Comparison of ENCODE assay signal across 1 cellular context in the genomic region with DNA sequence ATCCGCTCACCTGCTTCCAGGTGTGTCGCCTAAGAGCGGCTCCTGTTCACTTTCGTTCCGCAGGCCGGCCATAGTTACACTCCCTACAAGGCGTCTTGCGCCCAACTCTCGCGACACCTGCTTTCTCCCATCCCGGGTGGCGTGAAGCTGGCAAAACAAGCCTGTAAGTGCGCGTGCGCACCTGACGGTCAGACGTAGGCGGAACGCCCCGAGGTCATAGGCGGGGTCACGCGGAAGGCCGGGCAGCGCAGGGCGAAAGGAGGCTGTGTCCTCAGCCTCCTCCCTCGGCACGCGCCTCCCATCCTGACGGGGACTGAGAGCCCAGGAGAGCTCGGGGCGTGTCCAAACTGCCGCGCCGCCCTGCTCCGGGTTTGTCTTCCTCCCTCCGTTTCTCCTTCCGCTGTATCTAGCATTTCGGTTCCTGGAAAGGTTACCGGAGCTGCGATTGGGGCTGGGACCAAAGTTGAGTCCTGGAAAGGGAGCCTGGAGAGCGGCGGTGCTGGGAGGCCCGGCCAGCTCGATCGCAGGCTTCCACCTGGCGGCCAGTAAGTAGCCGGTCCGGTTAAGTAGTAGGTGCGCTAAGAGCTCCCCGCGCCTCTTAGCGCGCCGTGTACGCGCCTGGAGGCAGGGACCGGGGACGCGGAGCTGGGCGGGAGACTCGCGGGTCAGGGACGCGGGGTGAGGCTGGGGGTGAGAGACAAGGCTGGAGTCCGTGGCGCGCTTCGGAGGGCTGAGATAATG.
TF ChIP-seq lines count a peak whose summit lies in the region.

A gene (plus strand): TSS at position 345 of the 741 bp plus-strand sequence. CDS start 17,550 bp downstream, outside the sequence.
A gene with protein sequence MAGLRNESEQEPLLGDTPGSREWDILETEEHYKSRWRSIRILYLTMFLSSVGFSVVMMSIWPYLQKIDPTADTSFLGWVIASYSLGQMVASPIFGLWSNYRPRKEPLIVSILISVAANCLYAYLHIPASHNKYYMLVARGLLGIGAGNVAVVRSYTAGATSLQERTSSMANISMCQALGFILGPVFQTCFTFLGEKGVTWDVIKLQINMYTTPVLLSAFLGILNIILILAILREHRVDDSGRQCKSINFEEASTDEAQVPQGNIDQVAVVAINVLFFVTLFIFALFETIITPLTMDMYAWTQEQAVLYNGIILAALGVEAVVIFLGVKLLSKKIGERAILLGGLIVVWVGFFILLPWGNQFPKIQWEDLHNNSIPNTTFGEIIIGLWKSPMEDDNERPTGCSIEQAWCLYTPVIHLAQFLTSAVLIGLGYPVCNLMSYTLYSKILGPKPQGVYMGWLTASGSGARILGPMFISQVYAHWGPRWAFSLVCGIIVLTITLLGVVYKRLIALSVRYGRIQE (minus strand): TSS at position 112 of the 741 bp plus-strand sequence. CDS start 40 bp downstream, at position 72.

TF ChIP-seq in K562, 482 proteins besides CTCF, POLR2A, EP300 and RAD21 (continued from another document and continues in another):
- TF ChIP-seq, protein P1, sequence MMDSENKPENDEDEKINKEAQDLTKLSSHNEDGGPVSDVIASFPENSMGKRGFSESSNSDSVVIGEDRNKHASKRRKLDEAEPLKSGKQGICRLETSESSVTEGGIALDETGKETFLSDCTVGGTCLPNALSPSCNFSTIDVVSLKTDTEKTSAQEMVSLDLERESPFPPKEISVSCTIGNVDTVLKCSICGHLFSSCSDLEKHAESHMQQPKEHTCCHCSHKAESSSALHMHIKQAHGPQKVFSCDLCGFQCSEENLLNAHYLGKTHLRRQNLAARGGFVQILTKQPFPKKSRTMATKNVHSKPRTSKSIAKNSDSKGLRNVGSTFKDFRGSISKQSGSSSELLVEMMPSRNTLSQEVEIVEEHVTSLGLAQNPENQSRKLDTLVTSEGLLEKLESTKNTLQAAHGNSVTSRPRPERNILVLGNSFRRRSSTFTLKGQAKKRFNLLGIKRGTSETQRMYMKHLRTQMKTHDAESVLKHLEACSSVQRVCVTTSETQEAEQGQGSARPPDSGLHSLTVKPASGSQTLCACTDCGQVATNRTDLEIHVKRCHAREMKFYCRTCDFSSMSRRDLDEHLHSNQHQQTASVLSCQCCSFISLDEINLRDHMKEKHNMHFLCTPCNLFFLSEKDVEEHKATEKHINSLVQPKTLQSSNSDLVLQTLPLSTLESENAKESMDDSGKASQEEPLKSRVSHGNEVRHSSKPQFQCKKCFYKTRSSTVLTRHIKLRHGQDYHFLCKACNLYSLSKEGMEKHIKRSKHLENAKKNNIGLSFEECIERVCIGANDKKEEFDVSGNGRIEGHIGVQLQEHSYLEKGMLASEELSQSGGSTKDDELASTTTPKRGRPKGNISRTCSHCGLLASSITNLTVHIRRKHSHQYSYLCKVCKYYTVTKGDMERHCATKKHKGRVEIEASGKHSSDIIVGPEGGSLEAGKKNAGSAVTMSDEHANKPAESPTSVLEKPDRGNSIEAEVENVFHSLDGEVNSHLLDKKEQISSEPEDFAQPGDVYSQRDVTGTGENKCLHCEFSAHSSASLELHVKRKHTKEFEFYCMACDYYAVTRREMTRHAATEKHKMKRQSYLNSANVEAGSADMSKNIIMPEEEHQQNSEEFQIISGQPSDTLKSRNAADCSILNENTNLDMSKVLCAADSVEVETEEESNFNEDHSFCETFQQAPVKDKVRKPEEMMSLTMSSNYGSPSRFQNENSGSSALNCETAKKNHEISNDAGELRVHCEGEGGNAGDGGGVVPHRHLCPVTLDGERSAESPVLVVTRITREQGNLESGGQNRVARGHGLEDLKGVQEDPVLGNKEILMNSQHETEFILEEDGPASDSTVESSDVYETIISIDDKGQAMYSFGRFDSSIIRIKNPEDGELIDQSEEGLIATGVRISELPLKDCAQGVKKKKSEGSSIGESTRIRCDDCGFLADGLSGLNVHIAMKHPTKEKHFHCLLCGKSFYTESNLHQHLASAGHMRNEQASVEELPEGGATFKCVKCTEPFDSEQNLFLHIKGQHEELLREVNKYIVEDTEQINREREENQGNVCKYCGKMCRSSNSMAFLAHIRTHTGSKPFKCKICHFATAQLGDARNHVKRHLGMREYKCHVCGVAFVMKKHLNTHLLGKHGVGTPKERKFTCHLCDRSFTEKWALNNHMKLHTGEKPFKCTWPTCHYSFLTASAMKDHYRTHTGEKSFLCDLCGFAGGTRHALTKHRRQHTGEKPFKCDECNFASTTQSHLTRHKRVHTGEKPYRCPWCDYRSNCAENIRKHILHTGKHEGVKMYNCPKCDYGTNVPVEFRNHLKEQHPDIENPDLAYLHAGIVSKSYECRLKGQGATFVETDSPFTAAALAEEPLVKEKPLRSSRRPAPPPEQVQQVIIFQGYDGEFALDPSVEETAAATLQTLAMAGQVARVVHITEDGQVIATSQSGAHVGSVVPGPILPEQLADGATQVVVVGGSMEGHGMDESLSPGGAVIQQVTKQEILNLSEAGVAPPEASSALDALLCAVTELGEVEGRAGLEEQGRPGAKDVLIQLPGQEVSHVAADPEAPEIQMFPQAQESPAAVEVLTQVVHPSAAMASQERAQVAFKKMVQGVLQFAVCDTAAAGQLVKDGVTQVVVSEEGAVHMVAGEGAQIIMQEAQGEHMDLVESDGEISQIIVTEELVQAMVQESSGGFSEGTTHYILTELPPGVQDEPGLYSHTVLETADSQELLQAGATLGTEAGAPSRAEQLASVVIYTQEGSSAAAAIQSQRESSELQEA (IDR thresholded peaks at IDR 0.05; ENCODE audit: low read depth), result no peak
- TF ChIP-seq SMC3 (conservative IDR thresholded peaks at IDR 0.05; ENCODE audit: insufficient read depth, low read depth, low read length) (0 out of 2 replicates have a peak, but pooled peaks have one; percentile 10), CBX8 (IDR thresholded peaks at IDR 0.05; ENCODE audit: borderline replicate concordance, extremely low read depth, low read depth, low read length, poor library complexity, severe bottlenecking) (no peak), ETV1 (tag; conservative IDR thresholded peaks at IDR 0.05; ENCODE audit: low read depth) (peak; percentile 70), NFRKB (IDR thresholded peaks at IDR 0.05; ENCODE audit: low read depth) (0 out of 2 replicates have a peak, but pooled peaks have one; percentile 60), SMAD3 (CRISPR knock-in tag; conservative IDR thresholded peaks at IDR 0.05) (no peak), KLF16 (IDR thresholded peaks at IDR 0.05) (0 out of 2 replicates have a peak, but pooled peaks have one; percentile 10), CCNT2 (IDR thresholded peaks at IDR 0.05; ENCODE audit: borderline replicate concordance, extremely low read depth, insufficient read length, low read depth, low read length) (peak; percentile 39), SMAD2 (IDR thresholded peaks at IDR 0.05; ENCODE audit: low read depth, low read length) (no peak), MEF2D (tag; conservative IDR thresholded peaks at IDR 0.05; ENCODE audit: low read depth) (no peak), SRSF1 (IDR thresholded peaks at IDR 0.05; ENCODE audit: low read depth, low read length) (no peak), HNRNPLL (IDR thresholded peaks at IDR 0.05; ENCODE audit: low read depth, low read length, poor library complexity, severe bottlenecking) (peak; percentile 79), ZNF77 (CRISPR knock-in tag; IDR thresholded peaks at IDR 0.05) (no peak), TCF7 (IDR thresholded peaks at IDR 0.05; ENCODE audit: borderline replicate concordance) (no peak), GATAD2A (IDR thresholded peaks at IDR 0.05) (no peak), ETS2 (tag; IDR thresholded peaks at IDR 0.05; ENCODE audit: borderline replicate concordance, poor library complexity, severe bottlenecking) (no peak), RB1 (IDR thresholded peaks at IDR 0.05; ENCODE audit: low read depth) (peak; percentile 79), MYBL2 (IDR thresholded peaks at IDR 0.05; ENCODE audit: low read depth) (no peak), MYBL2 (CRISPR knock-in tag; IDR thresholded peaks at IDR 0.05; ENCODE audit: borderline replicate concordance) (no peak), ERF (CRISPR knock-in tag; IDR thresholded peaks at IDR 0.05) (0 out of 2 replicates have a peak, but pooled peaks have one; percentile 22)
- TF ChIP-seq, protein P2, sequence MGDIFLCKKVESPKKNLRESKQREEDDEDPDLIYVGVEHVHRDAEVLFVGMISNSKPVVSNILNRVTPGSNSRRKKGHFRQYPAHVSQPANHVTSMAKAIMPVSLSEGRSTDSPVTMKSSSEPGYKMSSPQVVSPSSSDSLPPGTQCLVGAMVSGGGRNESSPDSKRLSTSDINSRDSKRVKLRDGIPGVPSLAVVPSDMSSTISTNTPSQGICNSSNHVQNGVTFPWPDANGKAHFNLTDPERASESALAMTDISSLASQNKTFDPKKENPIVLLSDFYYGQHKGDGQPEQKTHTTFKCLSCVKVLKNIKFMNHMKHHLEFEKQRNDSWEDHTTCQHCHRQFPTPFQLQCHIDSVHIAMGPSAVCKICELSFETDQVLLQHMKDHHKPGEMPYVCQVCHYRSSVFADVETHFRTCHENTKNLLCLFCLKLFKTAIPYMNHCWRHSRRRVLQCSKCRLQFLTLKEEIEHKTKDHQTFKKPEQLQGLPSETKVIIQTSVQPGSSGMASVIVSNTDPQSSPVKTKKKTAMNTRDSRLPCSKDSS (IDR thresholded peaks at IDR 0.05; ENCODE audit: low read depth, partially characterized antibody), result no peak
- TF ChIP-seq, protein P3, sequence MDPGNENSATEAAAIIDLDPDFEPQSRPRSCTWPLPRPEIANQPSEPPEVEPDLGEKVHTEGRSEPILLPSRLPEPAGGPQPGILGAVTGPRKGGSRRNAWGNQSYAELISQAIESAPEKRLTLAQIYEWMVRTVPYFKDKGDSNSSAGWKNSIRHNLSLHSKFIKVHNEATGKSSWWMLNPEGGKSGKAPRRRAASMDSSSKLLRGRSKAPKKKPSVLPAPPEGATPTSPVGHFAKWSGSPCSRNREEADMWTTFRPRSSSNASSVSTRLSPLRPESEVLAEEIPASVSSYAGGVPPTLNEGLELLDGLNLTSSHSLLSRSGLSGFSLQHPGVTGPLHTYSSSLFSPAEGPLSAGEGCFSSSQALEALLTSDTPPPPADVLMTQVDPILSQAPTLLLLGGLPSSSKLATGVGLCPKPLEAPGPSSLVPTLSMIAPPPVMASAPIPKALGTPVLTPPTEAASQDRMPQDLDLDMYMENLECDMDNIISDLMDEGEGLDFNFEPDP (CRISPR knock-in tag; IDR thresholded peaks at IDR 0.05), result no peak
- TF ChIP-seq, protein P4, sequence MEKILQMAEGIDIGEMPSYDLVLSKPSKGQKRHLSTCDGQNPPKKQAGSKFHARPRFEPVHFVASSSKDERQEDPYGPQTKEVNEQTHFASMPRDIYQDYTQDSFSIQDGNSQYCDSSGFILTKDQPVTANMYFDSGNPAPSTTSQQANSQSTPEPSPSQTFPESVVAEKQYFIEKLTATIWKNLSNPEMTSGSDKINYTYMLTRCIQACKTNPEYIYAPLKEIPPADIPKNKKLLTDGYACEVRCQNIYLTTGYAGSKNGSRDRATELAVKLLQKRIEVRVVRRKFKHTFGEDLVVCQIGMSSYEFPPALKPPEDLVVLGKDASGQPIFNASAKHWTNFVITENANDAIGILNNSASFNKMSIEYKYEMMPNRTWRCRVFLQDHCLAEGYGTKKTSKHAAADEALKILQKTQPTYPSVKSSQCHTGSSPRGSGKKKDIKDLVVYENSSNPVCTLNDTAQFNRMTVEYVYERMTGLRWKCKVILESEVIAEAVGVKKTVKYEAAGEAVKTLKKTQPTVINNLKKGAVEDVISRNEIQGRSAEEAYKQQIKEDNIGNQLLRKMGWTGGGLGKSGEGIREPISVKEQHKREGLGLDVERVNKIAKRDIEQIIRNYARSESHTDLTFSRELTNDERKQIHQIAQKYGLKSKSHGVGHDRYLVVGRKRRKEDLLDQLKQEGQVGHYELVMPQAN (IDR thresholded peaks at IDR 0.05; ENCODE audit: borderline replicate concordance), result no peak; the same call in none of the 2 replicates
- TF ChIP-seq, protein P5, sequence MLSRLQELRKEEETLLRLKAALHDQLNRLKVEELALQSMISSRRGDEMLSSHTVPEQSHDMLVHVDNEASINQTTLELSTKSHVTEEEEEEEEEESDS (CRISPR knock-in tag; IDR thresholded peaks at IDR 0.05), result no peak
- TF ChIP-seq, protein P6, sequence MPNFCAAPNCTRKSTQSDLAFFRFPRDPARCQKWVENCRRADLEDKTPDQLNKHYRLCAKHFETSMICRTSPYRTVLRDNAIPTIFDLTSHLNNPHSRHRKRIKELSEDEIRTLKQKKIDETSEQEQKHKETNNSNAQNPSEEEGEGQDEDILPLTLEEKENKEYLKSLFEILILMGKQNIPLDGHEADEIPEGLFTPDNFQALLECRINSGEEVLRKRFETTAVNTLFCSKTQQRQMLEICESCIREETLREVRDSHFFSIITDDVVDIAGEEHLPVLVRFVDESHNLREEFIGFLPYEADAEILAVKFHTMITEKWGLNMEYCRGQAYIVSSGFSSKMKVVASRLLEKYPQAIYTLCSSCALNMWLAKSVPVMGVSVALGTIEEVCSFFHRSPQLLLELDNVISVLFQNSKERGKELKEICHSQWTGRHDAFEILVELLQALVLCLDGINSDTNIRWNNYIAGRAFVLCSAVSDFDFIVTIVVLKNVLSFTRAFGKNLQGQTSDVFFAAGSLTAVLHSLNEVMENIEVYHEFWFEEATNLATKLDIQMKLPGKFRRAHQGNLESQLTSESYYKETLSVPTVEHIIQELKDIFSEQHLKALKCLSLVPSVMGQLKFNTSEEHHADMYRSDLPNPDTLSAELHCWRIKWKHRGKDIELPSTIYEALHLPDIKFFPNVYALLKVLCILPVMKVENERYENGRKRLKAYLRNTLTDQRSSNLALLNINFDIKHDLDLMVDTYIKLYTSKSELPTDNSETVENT (CRISPR knock-in tag; IDR thresholded peaks at IDR 0.05), result no peak; the same call in none of the 2 replicates
- TF ChIP-seq, protein P7, sequence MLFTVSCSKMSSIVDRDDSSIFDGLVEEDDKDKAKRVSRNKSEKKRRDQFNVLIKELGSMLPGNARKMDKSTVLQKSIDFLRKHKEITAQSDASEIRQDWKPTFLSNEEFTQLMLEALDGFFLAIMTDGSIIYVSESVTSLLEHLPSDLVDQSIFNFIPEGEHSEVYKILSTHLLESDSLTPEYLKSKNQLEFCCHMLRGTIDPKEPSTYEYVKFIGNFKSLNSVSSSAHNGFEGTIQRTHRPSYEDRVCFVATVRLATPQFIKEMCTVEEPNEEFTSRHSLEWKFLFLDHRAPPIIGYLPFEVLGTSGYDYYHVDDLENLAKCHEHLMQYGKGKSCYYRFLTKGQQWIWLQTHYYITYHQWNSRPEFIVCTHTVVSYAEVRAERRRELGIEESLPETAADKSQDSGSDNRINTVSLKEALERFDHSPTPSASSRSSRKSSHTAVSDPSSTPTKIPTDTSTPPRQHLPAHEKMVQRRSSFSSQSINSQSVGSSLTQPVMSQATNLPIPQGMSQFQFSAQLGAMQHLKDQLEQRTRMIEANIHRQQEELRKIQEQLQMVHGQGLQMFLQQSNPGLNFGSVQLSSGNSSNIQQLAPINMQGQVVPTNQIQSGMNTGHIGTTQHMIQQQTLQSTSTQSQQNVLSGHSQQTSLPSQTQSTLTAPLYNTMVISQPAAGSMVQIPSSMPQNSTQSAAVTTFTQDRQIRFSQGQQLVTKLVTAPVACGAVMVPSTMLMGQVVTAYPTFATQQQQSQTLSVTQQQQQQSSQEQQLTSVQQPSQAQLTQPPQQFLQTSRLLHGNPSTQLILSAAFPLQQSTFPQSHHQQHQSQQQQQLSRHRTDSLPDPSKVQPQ (CRISPR knock-in tag; IDR thresholded peaks at IDR 0.05; ENCODE audit: borderline replicate concordance), result no peak
- TF ChIP-seq, protein P8, sequence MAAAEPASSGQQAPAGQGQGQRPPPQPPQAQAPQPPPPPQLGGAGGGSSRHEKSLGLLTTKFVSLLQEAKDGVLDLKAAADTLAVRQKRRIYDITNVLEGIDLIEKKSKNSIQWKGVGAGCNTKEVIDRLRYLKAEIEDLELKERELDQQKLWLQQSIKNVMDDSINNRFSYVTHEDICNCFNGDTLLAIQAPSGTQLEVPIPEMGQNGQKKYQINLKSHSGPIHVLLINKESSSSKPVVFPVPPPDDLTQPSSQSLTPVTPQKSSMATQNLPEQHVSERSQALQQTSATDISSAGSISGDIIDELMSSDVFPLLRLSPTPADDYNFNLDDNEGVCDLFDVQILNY (CRISPR knock-in tag; IDR thresholded peaks at IDR 0.05), result peak; percentile 67; the same call in 1 of the 2 replicates
